In genomic region chr2:241009601-241010530, GRCh38 we compare ENCODE assay signal across 9 cellular contexts. TPM values are rescaled to one million over a fixed set of nuclear protein-coding genes. Genes with fewer than 3 reads are reported as not detected.
DNase-seq lines count a peak whose midpoint lies in the region; ATAC-seq lines count a peak whose summit lies in the region.
"Had no signal": no experiment of that assay in that cellular context is flagged by ENCODE, and none has a peak within 500 bp of the region (broad histone marks: within the 10 kb centered on the region; RNA-seq: fewer than 3 reads in every experiment).

No MANE protein-coding gene starts in this region.

- ATAC-seq in GM21423 (IDR thresholded peaks at IDR 0.05; ENCODE audit: unreplicated experiment) (no peak), HG02870 (IDR thresholded peaks at IDR 0.05; ENCODE audit: unreplicated experiment) (no peak)

- peak overlapping the region; percentile 68 for H3K4me3 Mint-ChIP-seq in activated naive CD4-positive, alpha-beta T cell treated with anti-CD3 and anti-CD28 coated beads, Interleukin-2, amount 50 U/mL, for 24 hours

- H3K9me3 Mint-ChIP-seq in activated naive CD4-positive, alpha-beta T cell treated with anti-CD3 and anti-CD28 coated beads, Interleukin-2, amount 50 U/mL, for 24 hours = peaks cover 9% of the 10 kb centered on the region
- H3K9me3 Mint-ChIP-seq: natural killer cell treated with Interleukin-12 subunit alpha and Interleukin-12 subunit beta and Interleukin-15 and Interleukin-18, amount 100 ng/mL, for 72 hours had no signal

- peak overlapping the region; percentile 62 for H3K27ac Mint-ChIP-seq in activated naive CD4-positive, alpha-beta T cell treated with anti-CD3 and anti-CD28 coated beads, Interleukin-2, amount 50 U/mL, for 24 hours
- H3K27ac Mint-ChIP-seq: natural killer cell treated with Interleukin-12 subunit alpha and Interleukin-12 subunit beta and Interleukin-15 and Interleukin-18, amount 100 ng/mL, for 72 hours had no signal

- H3K36me3 Mint-ChIP-seq in activated naive CD4-positive, alpha-beta T cell treated with anti-CD3 and anti-CD28 coated beads, Interleukin-2, amount 50 U/mL, for 24 hours = peaks cover 8% of the 10 kb centered on the region

- H3K9me3 ChIP-seq in MG63 = peaks cover 16% of the 10 kb centered on the region

- peaks cover 7% of the 10 kb centered on the region for H3K36me3 ChIP-seq in MG63

- H3K27me3 ChIP-seq in MG63 = no peaks in the 10 kb centered on the region

- no peaks in the 10 kb centered on the region for H3K27me3 Mint-ChIP-seq in activated naive CD4-positive, alpha-beta T cell treated with anti-CD3 and anti-CD28 coated beads, Interleukin-2, amount 50 U/mL, for 24 hours

- H3K4me1 Mint-ChIP-seq in activated naive CD4-positive, alpha-beta T cell treated with anti-CD3 and anti-CD28 coated beads, Interleukin-2, amount 50 U/mL, for 24 hours = peaks cover 36% of the 10 kb centered on the region

- peak in 8 of 14 donors; percentile 30 to 83 (median 40) for DNase-seq in C1 segment of cervical spinal cord (lab: John Stamatoyannopoulos, UW)
- DNase-seq in MG63 = peak; percentile 95
- peak; percentile 25 for DNase-seq in glomerular endothelial cell (ENCODE audit: extremely low read depth, low read depth, low spot score)
- peak; percentile 14 for DNase-seq in non-pigmented ciliary epithelial cell (ENCODE audit: low read depth)
- no peak for DNase-seq in effector CD4-positive, alpha-beta T cell

- peak overlapping the region; percentile 11; the same call in 1 of the 2 replicates for H3K4me3 ChIP-seq in MG63

RNA-seq across cellular contexts. Expression of gene SNED1, which starts 11.4 kb away (rescaled TPM):
- 2.6 and 5.1 TPM in 2 replicates for total RNA-seq in MG63 (2014; rRNA removed; shearing (Covaris generic); ENCODE audit: low replicate concordance)
- total RNA-seq in glomerular endothelial cell = 27.7 and 41.3 TPM in 2 replicates
